Comparison of ENCODE assay signal across 8 cellular contexts in the genomic region with DNA sequence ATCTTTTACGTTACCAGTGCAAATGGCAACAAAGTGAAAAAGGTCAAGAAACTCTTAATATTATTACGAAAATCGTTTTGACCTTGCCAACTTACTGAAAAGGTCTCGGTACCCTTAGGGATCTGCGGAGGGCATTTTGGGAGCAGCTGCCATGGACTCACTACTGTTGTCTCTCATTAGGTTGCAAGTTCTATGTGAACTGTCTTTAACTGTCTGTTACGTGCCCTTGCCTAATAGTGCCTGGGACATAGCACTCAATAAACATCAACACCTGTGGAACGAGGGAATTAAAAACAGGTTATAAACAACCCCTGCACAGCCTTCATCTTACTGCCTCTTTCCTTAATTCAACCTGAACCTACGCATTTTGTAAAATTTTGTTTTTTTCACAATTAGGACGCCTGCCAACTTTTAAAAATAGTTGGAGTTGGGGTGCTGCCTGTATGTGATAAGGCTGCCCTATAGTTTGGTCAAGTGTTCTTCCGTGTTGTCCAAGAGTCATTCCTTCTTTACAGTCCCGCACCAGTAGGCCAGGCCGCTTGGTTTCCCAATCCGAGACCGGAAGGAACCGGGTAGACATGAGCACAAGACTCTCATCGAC. TPM values are rescaled to one million over a fixed set of nuclear protein-coding genes. Genes with fewer than 3 reads are reported as not detected.
A peak's percentile ranks its signal among the peaks of the same experiment; 100 is the strongest.
DNase-seq lines count a peak whose midpoint lies in the region; ATAC-seq and TF ChIP-seq lines count a peak whose summit lies in the region.

No MANE protein-coding gene starts in this region.

- no peaks in the 10 kb centered on the region for H3K36me3 ChIP-seq in left ventricle myocardium inferior

- H3K27ac ChIP-seq in left ventricle myocardium inferior (replicated peaks) = peak overlapping the region; percentile 99

- H3K9me3 ChIP-seq in left ventricle myocardium inferior (replicated peaks) = no peaks in the 10 kb centered on the region

- peaks cover 53% of the 10 kb centered on the region for H3K4me1 Mint-ChIP-seq in activated T-cell treated with anti-CD3 and anti-CD28 coated beads, Interleukin-2, amount 50 U/mL, for 24 hours (ENCODE audit: low read depth)

- ATAC-seq in HG03064 (IDR thresholded peaks at IDR 0.05; ENCODE audit: low read depth, unreplicated experiment) = peak; percentile 18

- no peak for DNase-seq in activated T-cell treated with anti-CD3 and anti-CD28 coated beads, Interleukin-2, amount 50 U/mL, for 24 hours
- DNase-seq in activated T-cell treated with anti-CD3 and anti-CD28 coated beads for 4 hours = no peak
- DNase-seq in left ventricle myocardium inferior = no peak
- no peak for DNase-seq in skeletal muscle cell (ENCODE audit: low read depth)
- DNase-seq in T-helper 9 cell = no peak
- DNase-seq in T1000 (lab: John Stamatoyannopoulos, UW) = no peak

- peaks cover 48% of the 10 kb centered on the region for H3K4me1 ChIP-seq in left ventricle myocardium inferior

- H3K9me3 Mint-ChIP-seq in activated T-cell treated with anti-CD3 and anti-CD28 coated beads, Interleukin-2, amount 50 U/mL, for 24 hours = no peaks in the 10 kb centered on the region

- peak overlapping the region; percentile 99 for H3K27ac Mint-ChIP-seq in activated T-cell treated with anti-CD3 and anti-CD28 coated beads, Interleukin-2, amount 50 U/mL, for 24 hours

- H3K27me3 Mint-ChIP-seq in activated T-cell treated with anti-CD3 and anti-CD28 coated beads, Interleukin-2, amount 50 U/mL, for 24 hours = no peaks in the 10 kb centered on the region

- TF ChIP-seq CTCF in WI38 (IDR thresholded peaks at IDR 0.05; ENCODE audit: low read depth, low read length) (no peak), left ventricle myocardium inferior (IDR thresholded peaks at IDR 0.05; ENCODE audit: borderline replicate concordance) (no peak)

- H3K4me3 ChIP-seq in WI38 (ENCODE audit: low read depth, low read length) (peak overlapping the region; percentile 87), left ventricle myocardium inferior (peak overlapping the region; percentile 82), skeletal muscle cell (ENCODE audit: low read depth, low read length) (peak overlapping the region; percentile 81)

- peak overlapping the region; percentile 96 for H3K4me3 Mint-ChIP-seq in activated T-cell treated with anti-CD3 and anti-CD28 coated beads, Interleukin-2, amount 50 U/mL, for 24 hours

- H3K36me3 Mint-ChIP-seq in activated T-cell treated with anti-CD3 and anti-CD28 coated beads, Interleukin-2, amount 50 U/mL, for 24 hours (ENCODE audit: low read depth) = peaks cover 35% of the 10 kb centered on the region

- no peaks in the 10 kb centered on the region for H3K27me3 ChIP-seq in left ventricle myocardium inferior (ENCODE audit: low read depth)

- intact Hi-C loops in left ventricle myocardium inferior (cut with micrococcal nuclease) = loop anchor here (10.0 kb wide), 1 partner anchor 209 kb away; no protein-coding TSS in a partner anchor

RNA-seq across cellular contexts. Expression of gene SREK1, which starts 0.5 kb away (rescaled TPM):
- 33.5 TPM for total RNA-seq in left ventricle myocardium inferior
